ENCODE assay signal across 1 cellular context in genomic region chr1:197437891-197438853, GRCh38.
TF ChIP-seq lines count a peak whose summit lies in the region.

No MANE protein-coding gene starts in this region.

TF ChIP-seq in IMR-90, 13 proteins besides CTCF, POLR2A, EP300 and RAD21:
- TF ChIP-seq, protein P1, sequence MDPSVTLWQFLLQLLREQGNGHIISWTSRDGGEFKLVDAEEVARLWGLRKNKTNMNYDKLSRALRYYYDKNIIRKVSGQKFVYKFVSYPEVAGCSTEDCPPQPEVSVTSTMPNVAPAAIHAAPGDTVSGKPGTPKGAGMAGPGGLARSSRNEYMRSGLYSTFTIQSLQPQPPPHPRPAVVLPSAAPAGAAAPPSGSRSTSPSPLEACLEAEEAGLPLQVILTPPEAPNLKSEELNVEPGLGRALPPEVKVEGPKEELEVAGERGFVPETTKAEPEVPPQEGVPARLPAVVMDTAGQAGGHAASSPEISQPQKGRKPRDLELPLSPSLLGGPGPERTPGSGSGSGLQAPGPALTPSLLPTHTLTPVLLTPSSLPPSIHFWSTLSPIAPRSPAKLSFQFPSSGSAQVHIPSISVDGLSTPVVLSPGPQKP (IDR thresholded peaks at IDR 0.05; ENCODE audit: borderline replicate concordance, low read depth, low read length), result no peak
- TF ChIP-seq SMC3 (IDR thresholded peaks at IDR 0.05; ENCODE audit: low read depth, low read length), result no peak
- TF ChIP-seq FOS (IDR thresholded peaks at IDR 0.05; ENCODE audit: low read depth, low read length), result no peak
